In genomic region chr12:43965899-43966298, GRCh38 we compare ENCODE assay signal across 6 cellular contexts.
"Had no signal": no experiment of that assay in that cellular context is flagged by ENCODE, and none has a peak within 500 bp of the region (broad histone marks: within the 10 kb centered on the region; RNA-seq: fewer than 3 reads in every experiment).

No MANE protein-coding gene starts in this region.

- FAIRE-seq: HepG2, HTR-8/SVneo had no signal

- DNase-seq: IMR-90, KBM-7, KG1 had no signal

- H3K27ac ChIP-seq: HL-60 had no signal
